In the genomic region with DNA sequence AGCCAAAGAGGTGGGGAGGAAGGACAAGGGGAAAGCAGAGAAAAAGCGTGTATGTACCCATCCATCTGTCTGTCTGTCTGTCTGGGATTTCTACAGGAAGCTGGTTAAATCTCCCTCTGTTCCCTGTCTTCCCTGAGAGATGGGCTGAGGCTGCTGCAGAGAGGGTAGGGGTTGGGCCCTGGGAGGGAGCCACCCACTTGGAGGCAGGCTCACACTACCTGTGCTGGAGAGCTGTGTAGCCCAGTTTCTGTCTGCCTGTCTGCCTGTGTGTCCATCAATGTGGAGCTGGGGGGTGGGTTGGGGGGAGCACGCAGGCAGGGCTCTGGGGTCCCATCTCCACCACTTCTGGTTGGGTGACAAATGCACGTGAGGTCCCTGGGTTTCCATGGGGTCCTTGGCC, we compare ENCODE assay signal across 17 cellular contexts. TPM values are rescaled to one million over a fixed set of nuclear protein-coding genes. Genes with fewer than 3 reads are reported as not detected.
DNase-seq lines count a peak whose midpoint lies in the region; ATAC-seq, FAIRE-seq and TF ChIP-seq lines count a peak whose summit lies in the region.
"Had no signal": no experiment of that assay in that cellular context is flagged by ENCODE, and none has a peak within 500 bp of the region (broad histone marks: within the 10 kb centered on the region; RNA-seq: fewer than 3 reads in every experiment).

No MANE protein-coding gene starts in this region.

- TF ChIP-seq POLR2A in HepG2 (IDR thresholded peaks at IDR 0.05; ENCODE audit: insufficient read depth in 1 of 2, low read depth in 2 of 2, low read length in 2 of 2): no peak
- no peak for TF ChIP-seq POLR2A in right lobe of liver (IDR thresholded peaks at IDR 0.05)

- H3K9ac ChIP-seq in HepG2 (ENCODE audit: insufficient read depth, low read depth, low read length): no peak overlapping the region
- H3K9ac ChIP-seq: BLaER1 had no signal

- POLR2A ChIA-PET in HepG2 (lab: Yijun Ruan, JAX) (interaction anchor here (0.6 to 1.0 kb wide), 3 partner anchors 18 to 37 kb away, joined by 3 to 4 read pairs (median 4); no protein-coding TSS in a partner anchor), PC-9 (lab: Charles Lee; ENCODE audit: unreplicated experiment) (no interaction called here)

- BruUV-seq in HepG2 (replicated peaks; lab: Mats Ljungman, UMichigan) (no TSS peak), PC-9 (replicated peaks; lab: Mats Ljungman, UMichigan) (no TSS peak)

- H3F3A ChIP-seq in PC-9 (ENCODE audit: insufficient read depth, low read depth): no peaks in the 10 kb centered on the region

- CTCF ChIA-PET in HepG2 (lab: Yijun Ruan, JAX; ENCODE audit: low intra/inter-chr PET ratio, low total read pairs): interaction anchor here (1.2 to 3.5 kb wide), 2 partner anchors 31 to 38 kb away, joined by 3 to 125 read pairs; partner anchors contain the start of gene ZNF385C
- CTCF ChIA-PET in PC-9 (lab: Charles Lee): no interaction called here

- H3K27me3 ChIP-seq in HepG2 (ENCODE audit: control insufficient read depth in 1 of 2, insufficient read depth in 2 of 2, low read length in 2 of 2): peaks cover 2 to 29% of the 10 kb centered on the region in 2 experiments; a peak in 4 of 5 replicates
- peaks cover 0 to 7% of the 10 kb centered on the region in 2 donors for H3K27me3 ChIP-seq in right lobe of liver
- peaks cover 8% of the 10 kb centered on the region for H3K27me3 ChIP-seq in RWPE2 (ENCODE audit: insufficient read depth, poor library complexity, severe bottlenecking)
- H3K27me3 ChIP-seq in aorta (ENCODE audit: control insufficient read depth in 1 of 2, insufficient read depth in 2 of 2, low read length in 1 of 2): no peaks in the 10 kb centered on the region
- peaks cover 20% of the 10 kb centered on the region for H3K27me3 ChIP-seq in PC-9 (ENCODE audit: insufficient read depth, low read depth)

- no peaks in the 10 kb centered on the region for H3K9me3 ChIP-seq in HepG2 (ENCODE audit: low read length)
- H3K9me3 ChIP-seq in right lobe of liver: no peaks in the 10 kb centered on the region
- H3K9me3 ChIP-seq in RWPE2 (ENCODE audit: severe bottlenecking): no peaks in the 10 kb centered on the region
- no peaks in the 10 kb centered on the region for H3K9me3 ChIP-seq in aorta (ENCODE audit: control insufficient read depth, low read length)
- no peaks in the 10 kb centered on the region for H3K9me3 ChIP-seq in PC-9 (ENCODE audit: insufficient read depth, low read depth)
- H3K9me3 ChIP-seq: BLaER1 had no signal

- in situ Hi-C loops in HepG2 (cut with HindIII; ENCODE audit: extremely low pct_ligation_motif_present, low pct_unique_long_range_greater_than_20kb): loop anchor here (5.0 kb wide), 1 partner anchor 33 kb away; no protein-coding TSS in a partner anchor

- no peak overlapping the region for H3K27ac ChIP-seq in HepG2 (ENCODE audit: extremely low read length, insufficient read depth, low read length)
- no peak overlapping the region for H3K27ac ChIP-seq in right lobe of liver
- no peak overlapping the region for H3K27ac ChIP-seq in RWPE2 (ENCODE audit: poor library complexity, severe bottlenecking)
- H3K27ac ChIP-seq in aorta (ENCODE audit: low read depth in 1 of 2, low read length in 2 of 2): no peak overlapping the region
- H3K27ac ChIP-seq in PC-9: no peak overlapping the region
- H3K27ac ChIP-seq: BLaER1 had no signal

- H3K79me2 ChIP-seq in HepG2 (ENCODE audit: insufficient read depth, low read length): no peaks in the 10 kb centered on the region
- H3K79me2 ChIP-seq in PC-9 (ENCODE audit: low read depth): no peaks in the 10 kb centered on the region

- no peak for FAIRE-seq in HepG2 (lab: Jason Lieb, UNC)

- no peaks in the 10 kb centered on the region for H3K9me2 ChIP-seq in PC-9 (ENCODE audit: insufficient read depth)

- no peak overlapping the region for H2AFZ ChIP-seq in HepG2 (ENCODE audit: low read length)
- H2AFZ ChIP-seq in PC-9: no peak overlapping the region

- TF ChIP-seq EP300 in HepG2 (IDR thresholded peaks at IDR 0.05; ENCODE audit: low read depth in 2 of 2, low read length in 2 of 2): no peak
- TF ChIP-seq EP300 in HepG2 (CRISPR knock-in tag; IDR thresholded peaks at IDR 0.05; ENCODE audit: borderline replicate concordance): no peak

- H3K4me3 ChIP-seq in HepG2 (replicated peaks in 1 of 3; ENCODE audit: insufficient read depth in 1 of 3, low read depth in 2 of 3, low read length in 3 of 3): no peak overlapping the region
- no peak overlapping the region for H3K4me3 ChIP-seq in right lobe of liver
- no peak overlapping the region for H3K4me3 ChIP-seq in RWPE2 (ENCODE audit: severe bottlenecking)
- no peak overlapping the region for H3K4me3 ChIP-seq in aorta (ENCODE audit: low read length in 2 of 2)
- H3K4me3 ChIP-seq in PC-9: no peak overlapping the region
- H3K4me3 ChIP-seq: BLaER1 had no signal

- TF ChIP-seq CTCF in HepG2 (CRISPR knock-in tag; IDR thresholded peaks at IDR 0.05): 0 out of 2 replicates have a peak, but pooled peaks have one; percentile 4
- no peak for TF ChIP-seq CTCF in right lobe of liver (IDR thresholded peaks at IDR 0.05)
- no peak for TF ChIP-seq CTCF in RWPE2 (IDR thresholded peaks at IDR 0.05; ENCODE audit: poor library complexity, severe bottlenecking)
- TF ChIP-seq CTCF in PC-9 (conservative IDR thresholded peaks at IDR 0.05): no peak

- TF ChIP-seq RAD21 in HepG2 (CRISPR knock-in tag; IDR thresholded peaks at IDR 0.05): no peak

- no peak overlapping the region for H3K4me2 ChIP-seq in HepG2 (ENCODE audit: low read depth, low read length)
- no peak overlapping the region for H3K4me2 ChIP-seq in PC-9
- H3K4me2 ChIP-seq: BLaER1 had no signal

- no peaks in the 10 kb centered on the region for H4K20me1 ChIP-seq in HepG2 (ENCODE audit: insufficient read depth, low read length)
- no peaks in the 10 kb centered on the region for H4K20me1 ChIP-seq in PC-9 (ENCODE audit: insufficient read depth)

- intact Hi-C loops in HepG2 (cut with micrococcal nuclease; ENCODE audit: unreplicated experiment) (no loop called here), right lobe of liver (cut with DNase I) (loop anchor here (5.0 kb wide), 2 partner anchors 33 to 48 kb away; no protein-coding TSS in a partner anchor), left colon (cut with DNase I, micrococcal nuclease) (no loop called here), aorta (cut with DNase I) (loop anchor here (5.0 kb wide), 2 partner anchors 33 to 48 kb away; no protein-coding TSS in a partner anchor), PC-9 (cut with micrococcal nuclease; ENCODE audit: unreplicated experiment) (no loop called here), sciatic nerve (cut with DNase I) (loop anchor here (5.0 kb wide), 1 partner anchor 43 kb away; the partner anchor contains the start of gene DHX58)

- H3K36me3 ChIP-seq in HepG2 (replicated peaks in 1 of 2; ENCODE audit: control insufficient read depth in 1 of 2, insufficient read depth in 2 of 2, low read length in 2 of 2) (no peaks in the 10 kb centered on the region), right lobe of liver (no peaks in the 10 kb centered on the region), RWPE2 (ENCODE audit: low read depth) (no peaks in the 10 kb centered on the region), aorta (ENCODE audit: control insufficient read depth in 1 of 2, insufficient read depth in 2 of 2, low read length in 1 of 2) (no peaks in the 10 kb centered on the region), PC-9 (ENCODE audit: low read depth) (no peaks in the 10 kb centered on the region)
- H3K36me3 ChIP-seq: BLaER1 had no signal

- H3K4me1 ChIP-seq in HepG2 (ENCODE audit: insufficient read depth, low read length) (peaks cover 28% of the 10 kb centered on the region), right lobe of liver (peaks cover 0 to 7% (median 0%) of the 10 kb centered on the region in 4 donors), RWPE2 (ENCODE audit: insufficient read depth, poor library complexity, severe bottlenecking) (no peaks in the 10 kb centered on the region), aorta (ENCODE audit: control insufficient read depth in 1 of 2, insufficient read depth in 2 of 2, low read length in 2 of 2) (no peaks in the 10 kb centered on the region), PC-9 (replicated peaks; ENCODE audit: insufficient read depth) (no peaks in the 10 kb centered on the region)

- ATAC-seq in HepG2: no peak
- ATAC-seq in right lobe of liver: no peak
- ATAC-seq in RWPE2 (ENCODE audit: low read depth): peak; percentile 61
- ATAC-seq in left colon: peak; percentile 68
- no peak for ATAC-seq in aorta (ENCODE audit: low FRiP score)
- no peak for ATAC-seq in sciatic nerve
- ATAC-seq: Panc1, Right ventricle myocardium inferior had no signal

- WGBS in HepG2 (ENCODE audit: low lambda C conversion rate): 41% methylated on average over 2 of the region's 3 CpGs
- 71% methylated on average over 1 of the region's 3 CpGs for WGBS in right lobe of liver (ENCODE audit: insufficient coverage, low coverage, low lambda C conversion rate, missing lambda C conversion rate)
- WGBS in aorta, 2 donors: 85 to 95% methylated on average over 3 of the region's 3 CpGs

- no peak for DNase-seq in HepG2 (ENCODE audit: low spot score)
- no peak for DNase-seq in right lobe of liver
- no peak for DNase-seq in RWPE2 (ENCODE audit: low spot score)
- no peak for DNase-seq in left colon
- no peak for DNase-seq in aorta
- no peak for DNase-seq in PC-9
- DNase-seq in sciatic nerve (ENCODE audit: low spot score): no peak
- DNase-seq: CD4-positive, alpha-beta memory T cell; DMS79 treated with DMSO at 0.1 percent for 48 hours; NCI-H1417; NCI-H2029 treated with DMSO at 0.1 percent for 48 hours; NCI-H510A treated with DMSO at 0.1 percent for 48 hours; NCI-H82 had no signal

RNA-seq across cellular contexts. Expression of gene C17orf113, which starts 18.6 kb away (rescaled TPM):
- total RNA-seq in HepG2 (2016; rRNA removed; fragmentation: Illumina TruSeq; extraction: Trizol) (0.83 and 1.1 TPM in 2 replicates), right lobe of liver (under 1 TPM; 0.06 to 0.42 (median 0.12) TPM), left colon (1 to 10 TPM; 1.8 to 2.5 TPM), aorta (under 1 TPM; 0.32 to 0.96 TPM), PC-9 (2021) (3.4 and 3.7 TPM in 2 replicates), sciatic nerve (2.9 TPM)
- 0.09 and 0.10 TPM in 2 replicates for total RNA-seq in HepG2 (2016; cell fraction: cytosol; rRNA removed; fragmentation: Illumina TruSeq; extraction: Trizol; ENCODE audit: low read depth)
- total RNA-seq in HepG2 (2016; cell fraction: insoluble cytoplasmic fraction; rRNA removed; fragmentation: Illumina TruSeq; extraction: Trizol): 0.67 and 0.91 TPM in 2 replicates
- 0.28 and 0.34 TPM in 2 replicates for total RNA-seq in HepG2 (2016; cell fraction: membrane; rRNA removed; fragmentation: Illumina TruSeq; extraction: Trizol)
- total RNA-seq in HepG2 (2016; cell fraction: nucleus; rRNA removed; fragmentation: Illumina TruSeq; extraction: Trizol): 0.81 TPM in 2 replicates
- polyA plus RNA-seq in HepG2 (2011; rRNA removed) (0.87 and 1.4 TPM in 2 replicates), aorta (under 1 TPM; 0.50 to 0.74 TPM)
- polyA plus RNA-seq in HepG2 (2011; cell fraction: cytosol; rRNA removed): 0.77 and 0.94 TPM in 2 replicates
- polyA plus RNA-seq in HepG2 (2011; cell fraction: nucleus; rRNA removed): 1.7 and 2.6 TPM in 2 replicates
- polyA plus RNA-seq in HepG2 (2012): 0.81 and 0.91 TPM in 2 replicates
- 0.05 TPM in 1 of 2 replicates, not detected in the other for polyA plus RNA-seq in HepG2 (2016; cell fraction: cytosol; fragmentation: Illumina TruSeq; extraction: Trizol; ENCODE audit: low read depth)
- 0.34 and 0.68 TPM in 2 replicates for polyA plus RNA-seq in HepG2 (2016; cell fraction: insoluble cytoplasmic fraction; fragmentation: Illumina TruSeq; extraction: Trizol; ENCODE audit: low read depth)
- 0.08 and 0.13 TPM in 2 replicates for polyA plus RNA-seq in HepG2 (2016; cell fraction: membrane; fragmentation: Illumina TruSeq; extraction: Trizol; ENCODE audit: low read depth)
- 1.6 and 1.7 TPM in 2 replicates for polyA plus RNA-seq in HepG2 (2016; cell fraction: nucleus; fragmentation: Illumina TruSeq; extraction: Trizol; ENCODE audit: insufficient read depth, low read depth)
- polyA minus RNA-seq in HepG2 (2011; rRNA and poly(A)+ RNA removed; ENCODE audit: low replicate concordance): 0.56 and 2.3 TPM in 2 replicates
- 0.79 and 0.89 TPM in 2 replicates for polyA minus RNA-seq in HepG2 (2011; cell fraction: cytosol; rRNA and poly(A)+ RNA removed)
- polyA minus RNA-seq in HepG2 (2011; cell fraction: nucleus; rRNA and poly(A)+ RNA removed): 0.77 and 1.1 TPM in 2 replicates

RNA-seq across cellular contexts. Expression of gene ZNF385C, which starts 29.3 kb away (rescaled TPM):
- 2.3 TPM in 2 replicates for total RNA-seq in HepG2 (2016; rRNA removed; fragmentation: Illumina TruSeq; extraction: Trizol)
- total RNA-seq in HepG2 (2016; cell fraction: cytosol; rRNA removed; fragmentation: Illumina TruSeq; extraction: Trizol; ENCODE audit: low read depth): 0.40 and 0.71 TPM in 2 replicates
- total RNA-seq in HepG2 (2016; cell fraction: insoluble cytoplasmic fraction; rRNA removed; fragmentation: Illumina TruSeq; extraction: Trizol): 1.8 and 2.2 TPM in 2 replicates
- total RNA-seq in HepG2 (2016; cell fraction: membrane; rRNA removed; fragmentation: Illumina TruSeq; extraction: Trizol): 1.9 and 2.0 TPM in 2 replicates
- 0.97 and 1.3 TPM in 2 replicates for total RNA-seq in HepG2 (2016; cell fraction: nucleus; rRNA removed; fragmentation: Illumina TruSeq; extraction: Trizol)
- polyA plus RNA-seq in HepG2 (2011; rRNA removed): 5.8 and 6.1 TPM in 2 replicates
- 5.6 and 6.2 TPM in 2 replicates for polyA plus RNA-seq in HepG2 (2011; cell fraction: cytosol; rRNA removed)
- polyA plus RNA-seq in HepG2 (2011; cell fraction: nucleus; rRNA removed): 5.3 and 5.6 TPM in 2 replicates
- 1.7 and 2.5 TPM in 2 replicates for polyA plus RNA-seq in HepG2 (2012)
- polyA plus RNA-seq in HepG2 (2016; cell fraction: cytosol; fragmentation: Illumina TruSeq; extraction: Trizol; ENCODE audit: low read depth): 1.2 and 1.3 TPM in 2 replicates
- 5.4 TPM in 2 replicates for polyA plus RNA-seq in HepG2 (2016; cell fraction: insoluble cytoplasmic fraction; fragmentation: Illumina TruSeq; extraction: Trizol; ENCODE audit: low read depth)
- polyA plus RNA-seq in HepG2 (2016; cell fraction: membrane; fragmentation: Illumina TruSeq; extraction: Trizol; ENCODE audit: low read depth): 3.7 and 3.8 TPM in 2 replicates
- 4.1 and 4.5 TPM in 2 replicates for polyA plus RNA-seq in HepG2 (2016; cell fraction: nucleus; fragmentation: Illumina TruSeq; extraction: Trizol; ENCODE audit: insufficient read depth, low read depth)
- polyA minus RNA-seq in HepG2 (2011; rRNA and poly(A)+ RNA removed; ENCODE audit: low replicate concordance): 0.35 and 3.6 TPM in 2 replicates
- 1.4 and 2.5 TPM in 2 replicates for polyA minus RNA-seq in HepG2 (2011; cell fraction: cytosol; rRNA and poly(A)+ RNA removed)
- polyA minus RNA-seq in HepG2 (2011; cell fraction: nucleus; rRNA and poly(A)+ RNA removed): 0.52 and 0.99 TPM in 2 replicates
- total RNA-seq in right lobe of liver: 1 to 10 TPM in 1 of 6 experiments, under 1 TPM in 2, not detected in 3; 0.11 to 1.2 (median 0.11) TPM
- under 1 TPM; 0.34 to 0.40 TPM for total RNA-seq in left colon
- not detected for total RNA-seq in aorta
- under 1 TPM in 1 of 2 donors, not detected in 1; 0.49 TPM for polyA plus RNA-seq in aorta
- 1.7 and 2.1 TPM in 2 replicates for total RNA-seq in PC-9 (2021)
- total RNA-seq in sciatic nerve: 3.0 TPM
- total RNA-seq: M059J had no signal
- polyA plus RNA-seq: CD4-positive, alpha-beta memory T cell had no signal

RNA-seq across cellular contexts. Expression of gene DHX58, which starts 43.5 kb away (rescaled TPM):
- total RNA-seq in HepG2 (2016; rRNA removed; fragmentation: Illumina TruSeq; extraction: Trizol) (3.9 and 6.7 TPM in 2 replicates), right lobe of liver (10 to 100 TPM in 4 of 6 experiments, 1 to 10 TPM in 2; 9.0 to 27.9 (median 19.6) TPM), left colon (10 to 100 TPM; 10.8 to 12.3 TPM), aorta (10 to 100 TPM; 11.6 to 24.5 TPM), PC-9 (2021) (17.9 and 26.0 TPM in 2 replicates), sciatic nerve (24.8 TPM)
- 1.6 TPM in 2 replicates for total RNA-seq in HepG2 (2016; cell fraction: cytosol; rRNA removed; fragmentation: Illumina TruSeq; extraction: Trizol; ENCODE audit: low read depth)
- total RNA-seq in HepG2 (2016; cell fraction: insoluble cytoplasmic fraction; rRNA removed; fragmentation: Illumina TruSeq; extraction: Trizol): 4.7 and 7.5 TPM in 2 replicates
- 2.1 and 3.5 TPM in 2 replicates for total RNA-seq in HepG2 (2016; cell fraction: membrane; rRNA removed; fragmentation: Illumina TruSeq; extraction: Trizol)
- 6.4 and 10.0 TPM in 2 replicates for total RNA-seq in HepG2 (2016; cell fraction: nucleus; rRNA removed; fragmentation: Illumina TruSeq; extraction: Trizol)
- polyA plus RNA-seq in HepG2 (2011; rRNA removed) (7.8 and 13.5 TPM in 2 replicates), aorta (10 to 100 TPM in 1 of 2 donors, 1 to 10 TPM in 1; 3.6 to 45.5 TPM)
- polyA plus RNA-seq in HepG2 (2011; cell fraction: cytosol; rRNA removed): 5.7 TPM in 2 replicates
- 29.5 and 34.5 TPM in 2 replicates for polyA plus RNA-seq in HepG2 (2011; cell fraction: nucleus; rRNA removed)
- 4.3 and 5.5 TPM in 2 replicates for polyA plus RNA-seq in HepG2 (2012)
- polyA plus RNA-seq in HepG2 (2016; cell fraction: cytosol; fragmentation: Illumina TruSeq; extraction: Trizol; ENCODE audit: low read depth): 0.87 and 1.1 TPM in 2 replicates
- polyA plus RNA-seq in HepG2 (2016; cell fraction: insoluble cytoplasmic fraction; fragmentation: Illumina TruSeq; extraction: Trizol; ENCODE audit: low read depth): 3.0 and 5.2 TPM in 2 replicates
- polyA plus RNA-seq in HepG2 (2016; cell fraction: membrane; fragmentation: Illumina TruSeq; extraction: Trizol; ENCODE audit: low read depth): 1.7 and 1.9 TPM in 2 replicates
- 16.3 and 17.6 TPM in 2 replicates for polyA plus RNA-seq in HepG2 (2016; cell fraction: nucleus; fragmentation: Illumina TruSeq; extraction: Trizol; ENCODE audit: insufficient read depth, low read depth)
- polyA minus RNA-seq in HepG2 (2011; rRNA and poly(A)+ RNA removed; ENCODE audit: low replicate concordance): 0.58 and 15.8 TPM in 2 replicates
- polyA minus RNA-seq in HepG2 (2011; cell fraction: cytosol; rRNA and poly(A)+ RNA removed): 1.7 and 2.0 TPM in 2 replicates
- 6.4 and 9.6 TPM in 2 replicates for polyA minus RNA-seq in HepG2 (2011; cell fraction: nucleus; rRNA and poly(A)+ RNA removed)

RNA-seq across cellular contexts. Expression of gene NKIRAS2, which starts 49.1 kb away (rescaled TPM):
- 26.8 and 27.9 TPM in 2 replicates for total RNA-seq in HepG2 (2016; rRNA removed; fragmentation: Illumina TruSeq; extraction: Trizol)
- total RNA-seq in HepG2 (2016; cell fraction: cytosol; rRNA removed; fragmentation: Illumina TruSeq; extraction: Trizol; ENCODE audit: low read depth): 17.3 and 18.4 TPM in 2 replicates
- total RNA-seq in HepG2 (2016; cell fraction: insoluble cytoplasmic fraction; rRNA removed; fragmentation: Illumina TruSeq; extraction: Trizol): 21.1 and 25.4 TPM in 2 replicates
- total RNA-seq in HepG2 (2016; cell fraction: membrane; rRNA removed; fragmentation: Illumina TruSeq; extraction: Trizol): 36.4 and 39.9 TPM in 2 replicates
- total RNA-seq in HepG2 (2016; cell fraction: nucleus; rRNA removed; fragmentation: Illumina TruSeq; extraction: Trizol): 13.2 and 14.4 TPM in 2 replicates
- polyA plus RNA-seq in HepG2 (2011; rRNA removed): 42.0 and 48.5 TPM in 2 replicates
- polyA plus RNA-seq in HepG2 (2011; cell fraction: cytosol; rRNA removed): 38.1 and 38.8 TPM in 2 replicates
- polyA plus RNA-seq in HepG2 (2011; cell fraction: nucleus; rRNA removed): 36.5 and 41.2 TPM in 2 replicates
- 23.6 and 24.0 TPM in 2 replicates for polyA plus RNA-seq in HepG2 (2012)
- 15.6 and 18.2 TPM in 2 replicates for polyA plus RNA-seq in HepG2 (2016; cell fraction: cytosol; fragmentation: Illumina TruSeq; extraction: Trizol; ENCODE audit: low read depth)
- 26.9 and 33.5 TPM in 2 replicates for polyA plus RNA-seq in HepG2 (2016; cell fraction: insoluble cytoplasmic fraction; fragmentation: Illumina TruSeq; extraction: Trizol; ENCODE audit: low read depth)
- 35.0 and 37.3 TPM in 2 replicates for polyA plus RNA-seq in HepG2 (2016; cell fraction: membrane; fragmentation: Illumina TruSeq; extraction: Trizol; ENCODE audit: low read depth)
- polyA plus RNA-seq in HepG2 (2016; cell fraction: nucleus; fragmentation: Illumina TruSeq; extraction: Trizol; ENCODE audit: insufficient read depth, low read depth): 29.9 and 31.9 TPM in 2 replicates
- 47.3 TPM in 2 replicates for polyA minus RNA-seq in HepG2 (2011; rRNA and poly(A)+ RNA removed; ENCODE audit: low replicate concordance)
- 15.6 and 18.5 TPM in 2 replicates for polyA minus RNA-seq in HepG2 (2011; cell fraction: cytosol; rRNA and poly(A)+ RNA removed)
- polyA minus RNA-seq in HepG2 (2011; cell fraction: nucleus; rRNA and poly(A)+ RNA removed): 15.3 and 17.8 TPM in 2 replicates
- total RNA-seq in right lobe of liver: 10 to 100 TPM; 11.1 to 27.0 (median 12.3) TPM
- total RNA-seq in left colon: 10 to 100 TPM; 29.4 to 31.9 TPM
- 10 to 100 TPM; 25.3 to 28.5 TPM for total RNA-seq in aorta
- polyA plus RNA-seq in aorta: 10 to 100 TPM; 23.0 to 25.3 TPM
- total RNA-seq in PC-9 (2021): 38.3 and 39.7 TPM in 2 replicates
- 18.9 TPM for total RNA-seq in sciatic nerve

RNA-seq across cellular contexts. Expression of gene DNAJC7, which starts 51.7 kb away (rescaled TPM):
- total RNA-seq in HepG2 (2016; rRNA removed; fragmentation: Illumina TruSeq; extraction: Trizol): 132 and 179 TPM in 2 replicates
- 46.7 and 51.0 TPM in 2 replicates for total RNA-seq in HepG2 (2016; cell fraction: cytosol; rRNA removed; fragmentation: Illumina TruSeq; extraction: Trizol; ENCODE audit: low read depth)
- total RNA-seq in HepG2 (2016; cell fraction: insoluble cytoplasmic fraction; rRNA removed; fragmentation: Illumina TruSeq; extraction: Trizol): 140 and 190 TPM in 2 replicates
- 65.8 and 75.9 TPM in 2 replicates for total RNA-seq in HepG2 (2016; cell fraction: membrane; rRNA removed; fragmentation: Illumina TruSeq; extraction: Trizol)
- total RNA-seq in HepG2 (2016; cell fraction: nucleus; rRNA removed; fragmentation: Illumina TruSeq; extraction: Trizol): 79.3 and 85.4 TPM in 2 replicates
- 47.7 and 54.7 TPM in 2 replicates for polyA plus RNA-seq in HepG2 (2011; rRNA removed)
- polyA plus RNA-seq in HepG2 (2011; cell fraction: cytosol; rRNA removed): 23.0 and 30.1 TPM in 2 replicates
- polyA plus RNA-seq in HepG2 (2011; cell fraction: nucleus; rRNA removed): 24.7 and 29.9 TPM in 2 replicates
- polyA plus RNA-seq in HepG2 (2012): 75.2 and 76.1 TPM in 2 replicates
- polyA plus RNA-seq in HepG2 (2016; cell fraction: cytosol; fragmentation: Illumina TruSeq; extraction: Trizol; ENCODE audit: low read depth): 45.0 and 48.2 TPM in 2 replicates
- 221 and 228 TPM in 2 replicates for polyA plus RNA-seq in HepG2 (2016; cell fraction: insoluble cytoplasmic fraction; fragmentation: Illumina TruSeq; extraction: Trizol; ENCODE audit: low read depth)
- polyA plus RNA-seq in HepG2 (2016; cell fraction: membrane; fragmentation: Illumina TruSeq; extraction: Trizol; ENCODE audit: low read depth): 64.6 and 70.7 TPM in 2 replicates
- polyA plus RNA-seq in HepG2 (2016; cell fraction: nucleus; fragmentation: Illumina TruSeq; extraction: Trizol; ENCODE audit: insufficient read depth, low read depth): 97.9 and 98.9 TPM in 2 replicates
- 61.1 and 62.3 TPM in 2 replicates for polyA minus RNA-seq in HepG2 (2011; rRNA and poly(A)+ RNA removed; ENCODE audit: low replicate concordance)
- 44.7 and 52.7 TPM in 2 replicates for polyA minus RNA-seq in HepG2 (2011; cell fraction: cytosol; rRNA and poly(A)+ RNA removed)
- polyA minus RNA-seq in HepG2 (2011; cell fraction: nucleus; rRNA and poly(A)+ RNA removed): 116 and 129 TPM in 2 replicates
- total RNA-seq in right lobe of liver: 10 to 100 TPM; 32.7 to 40.3 (median 35.2) TPM
- 10 to 100 TPM; 76.5 to 84.6 TPM for total RNA-seq in left colon
- total RNA-seq in aorta: 10 to 100 TPM; 68.2 to 84.2 TPM
- 10 to 100 TPM; 74.3 to 74.4 TPM for polyA plus RNA-seq in aorta
- 75.5 and 96.1 TPM in 2 replicates for total RNA-seq in PC-9 (2021)
- total RNA-seq in sciatic nerve: 95.0 TPM

Comparison
In these comparisons a context has a peak if more than half of its experiments do, and no peak if none do; other contexts are left out.
1. intact Hi-C loops: an anchor here in right lobe of liver (5.0 kb wide), aorta (5.0 kb wide) and sciatic nerve (5.0 kb wide); none called in HepG2, left colon and PC-9.
2. ATAC-seq: peak in RWPE2 (single experiment) and left colon (single experiment); none in HepG2 (single experiment), right lobe of liver (0 of 4), aorta (single experiment) and sciatic nerve (single experiment).